8 cellular contexts compared by ENCODE assay signal in genomic region chr17:51640108-51640622, GRCh38.
A peak's percentile ranks its signal among the peaks of the same experiment; 100 is the strongest.
DNase-seq lines count a peak whose midpoint lies in the region; ATAC-seq and TF ChIP-seq lines count a peak whose summit lies in the region.

No MANE protein-coding gene starts in this region.

- BruUV-seq in Calu3 (replicated peaks; lab: Mats Ljungman, UMichigan), result no TSS peak

- intact Hi-C loops in Calu3 (cut with micrococcal nuclease; ENCODE audit: unreplicated experiment), result no loop called here

- ATAC-seq in GM19351 (IDR thresholded peaks at IDR 0.05; ENCODE audit: unreplicated experiment), result peak; percentile 61
- no peak for ATAC-seq in GM18858 (IDR thresholded peaks at IDR 0.05; ENCODE audit: unreplicated experiment)
- ATAC-seq in HG03378 (IDR thresholded peaks at IDR 0.05; ENCODE audit: unreplicated experiment), result no peak

- H3K36me3 Mint-ChIP-seq in Calu3 (ENCODE audit: insufficient read depth, unreplicated experiment), result no peaks in the 10 kb centered on the region

- CTCF ChIA-PET in Calu3 (lab: Charles Lee), result interaction anchor here (1.0 kb wide), 1 partner anchor 11 kb away, joined by 4 read pairs; no protein-coding TSS in a partner anchor

- no peaks in the 10 kb centered on the region for H3K4me1 Mint-ChIP-seq in Calu3 (ENCODE audit: low read depth, unreplicated experiment)

- peak; percentile 54 for TF ChIP-seq CTCF in Calu3 (IDR thresholded peaks at IDR 0.05; ENCODE audit: unreplicated experiment)

- DNase-seq in Calu3 (no peak), RKO (ENCODE audit: low spot score) (peak; percentile 20), iPS-NIHi7 (ENCODE audit: extremely low spot score) (peak; percentile 75), amniotic stem cell (lab: John Stamatoyannopoulos, UW) (no peak)
- no peak for DNase-seq in effector CD8-positive, alpha-beta T cell (lab: John Stamatoyannopoulos, UW)

- peaks cover 4% of the 10 kb centered on the region for H3K9me3 Mint-ChIP-seq in Calu3 (ENCODE audit: low read depth, unreplicated experiment)

- H3K27me3 Mint-ChIP-seq in Calu3 (ENCODE audit: unreplicated experiment), result peaks cover 84% of the 10 kb centered on the region

- H3K27ac Mint-ChIP-seq in Calu3 (ENCODE audit: unreplicated experiment), result no peak overlapping the region

- H3K4me3 Mint-ChIP-seq in Calu3 (ENCODE audit: low read depth, unreplicated experiment), result no peak overlapping the region

Comparison
In these comparisons a context has a peak if more than half of its experiments do, and no peak if none do; other contexts are left out.
1. DNase-seq: peak in RKO (single experiment) and iPS-NIHi7 (single experiment); none in Calu3 (single experiment), effector CD8-positive, alpha-beta T cell (single experiment) and amniotic stem cell (single experiment).